8 cellular contexts compared by ENCODE assay signal in the genomic region with DNA sequence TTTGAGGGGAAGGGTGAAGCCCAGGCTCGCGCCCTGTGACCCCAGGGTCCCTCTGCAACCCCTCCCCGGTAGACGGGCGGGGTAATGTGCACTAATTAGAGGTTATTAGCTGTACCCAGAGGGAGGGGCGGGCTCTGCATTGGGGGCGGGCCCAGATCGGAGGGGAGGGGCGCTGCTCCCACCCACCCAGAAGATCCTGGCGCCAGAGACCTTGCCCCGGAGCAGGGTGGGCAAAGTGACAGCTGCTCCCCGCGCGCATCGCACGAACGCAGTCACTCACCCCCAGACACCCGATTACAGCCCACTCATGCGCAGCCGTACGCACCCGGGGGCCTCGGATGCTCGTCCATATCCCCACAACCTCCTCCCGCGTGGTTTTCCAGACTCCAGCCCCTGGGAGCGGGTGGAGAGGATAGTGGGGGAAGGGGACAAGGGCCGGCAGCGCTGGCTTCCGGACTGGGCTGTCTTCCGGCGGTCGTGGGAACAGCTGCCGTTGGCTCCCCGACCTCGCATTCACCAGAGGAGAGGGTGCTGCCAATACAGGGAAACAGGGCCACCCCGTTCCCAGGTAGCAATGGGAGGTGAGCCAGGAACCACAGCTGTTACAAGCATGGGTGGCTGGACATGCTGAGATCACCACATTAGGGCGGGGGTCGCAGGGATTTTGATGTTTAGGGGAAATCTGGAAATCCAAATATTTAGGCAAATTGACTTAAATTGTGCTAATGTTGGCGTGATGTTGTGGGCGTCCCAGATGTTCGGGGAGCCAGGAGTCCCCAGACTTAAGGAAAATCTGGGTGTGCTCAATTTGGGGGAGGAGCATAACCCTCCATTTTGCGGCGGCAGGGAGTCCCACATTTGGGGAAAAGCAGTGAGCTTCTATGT. TPM values are rescaled to one million over a fixed set of nuclear protein-coding genes. Genes with fewer than 3 reads are reported as not detected.
DNase-seq lines count a peak whose midpoint lies in the region; ATAC-seq and TF ChIP-seq lines count a peak whose summit lies in the region.

No MANE protein-coding gene starts in this region.

- peak overlapping the region; percentile 91 for H3K4me2 ChIP-seq in skeletal muscle satellite cell (ENCODE audit: low read length)

- peak overlapping the region; percentile 86 to 96 (median 91) for H3K27ac Mint-ChIP-seq in immature natural killer cell

- peak overlapping the region; percentile 54 to 80 (median 73) for H3K4me3 ChIP-seq in breast epithelium
- peak overlapping the region; percentile 84 for H3K4me3 ChIP-seq in skeletal muscle satellite cell (ENCODE audit: low read length)

- H3K27me3 Mint-ChIP-seq in immature natural killer cell (ENCODE audit: low read depth in 3 of 3): peaks cover 7 to 21% (median 17%) of the 10 kb centered on the region in 3 donors

- peak; percentile 87 for DNase-seq in DMS53 (lab: John Stamatoyannopoulos, UW)
- DNase-seq in HuH-7.5 (ENCODE audit: low spot score): peak; percentile 77
- DNase-seq in SHP77 (lab: John Stamatoyannopoulos, UW): peak; percentile 79 to 83
- peak; percentile 85 to 86 for DNase-seq in breast epithelium (ENCODE audit: low spot score in 2 of 2)
- peak; percentile 32 to 45 (median 39) for DNase-seq in immature natural killer cell
- no peak for DNase-seq in iPS-NIHi11 (ENCODE audit: low spot score)

- no peaks in the 10 kb centered on the region for H3K9me3 ChIP-seq in breast epithelium
- no peaks in the 10 kb centered on the region for H3K9me3 ChIP-seq in skeletal muscle satellite cell (replicated peaks; ENCODE audit: low read length)

- peak in 1 of 3 donors; percentile 11 for TF ChIP-seq CTCF in breast epithelium (IDR thresholded peaks at IDR 0.05)

- H3K9me3 Mint-ChIP-seq in immature natural killer cell: no peaks in the 10 kb centered on the region

- H3K9ac ChIP-seq in skeletal muscle satellite cell (ENCODE audit: low read depth, low read length): peak overlapping the region; percentile 86

- TF ChIP-seq POLR2A in breast epithelium (IDR thresholded peaks at IDR 0.05): no peak

- intact Hi-C loops in breast epithelium (cut with DNase I; ENCODE audit: low total_unique reads): no loop called here

- H3K4me3 Mint-ChIP-seq in immature natural killer cell: peak overlapping the region; percentile 77 to 88 (median 86)

- peak overlapping the region; percentile 97 to 98 for H3K27ac ChIP-seq in breast epithelium

- H3K36me3 ChIP-seq in breast epithelium (no peaks in the 10 kb centered on the region), skeletal muscle satellite cell (ENCODE audit: insufficient read depth, low read length) (no peaks in the 10 kb centered on the region)

- ATAC-seq in GM18511 (IDR thresholded peaks at IDR 0.05; ENCODE audit: unreplicated experiment): no peak

- H3K4me1 ChIP-seq in breast epithelium: peaks cover 0 to 8% of the 10 kb centered on the region in 2 donors
- H3K4me1 ChIP-seq in skeletal muscle satellite cell (ENCODE audit: control insufficient read depth, insufficient read depth, low read length): peaks cover 46% of the 10 kb centered on the region

- peaks cover 29 to 33% of the 10 kb centered on the region in 2 donors for H3K4me1 Mint-ChIP-seq in immature natural killer cell

- H3K27me3 ChIP-seq in breast epithelium: no peaks in the 10 kb centered on the region
- H3K27me3 ChIP-seq in skeletal muscle satellite cell (ENCODE audit: control insufficient read depth, insufficient read depth, low read length): no peaks in the 10 kb centered on the region

- no peaks in the 10 kb centered on the region for H3K36me3 Mint-ChIP-seq in immature natural killer cell

RNA-seq across cellular contexts. Expression of a gene that starts 2.9 kb away (rescaled TPM):
- total RNA-seq in breast epithelium: 100 to 1,000 TPM in 1 of 3 donors, 10 to 100 TPM in 2; 45.8 to 101 (median 98.6) TPM
- polyA plus RNA-seq in immature natural killer cell: 1 to 10 TPM in 2 of 3 donors, not detected in 1; 2.1 to 2.5 TPM
- total RNA-seq in skeletal muscle satellite cell (2012; rRNA removed): 9.1 and 12.2 TPM in 2 replicates

RNA-seq across cellular contexts. Expression of a gene that starts 13.0 kb away (rescaled TPM):
- total RNA-seq in breast epithelium: 100 to 1,000 TPM; 108 to 581 (median 320) TPM
- 100 to 1,000 TPM; 620 to 796 (median 697) TPM for polyA plus RNA-seq in immature natural killer cell
- 103 and 132 TPM in 2 replicates for total RNA-seq in skeletal muscle satellite cell (2012; rRNA removed)

RNA-seq across cellular contexts. Expression of a gene that starts 23.3 kb away (rescaled TPM):
- 100 to 1,000 TPM; 150 to 199 (median 199) TPM for total RNA-seq in breast epithelium
- polyA plus RNA-seq in immature natural killer cell: 100 to 1,000 TPM; 157 to 165 (median 159) TPM
- total RNA-seq in skeletal muscle satellite cell (2012; rRNA removed): 112 and 139 TPM in 2 replicates

RNA-seq across cellular contexts. Expression of a gene that starts 23.6 kb away (rescaled TPM):
- not detected for total RNA-seq in breast epithelium
- polyA plus RNA-seq in immature natural killer cell: 10 to 100 TPM in 1 of 3 donors, 1 to 10 TPM in 2; 3.0 to 11.0 (median 4.5) TPM
- total RNA-seq in skeletal muscle satellite cell (2012; rRNA removed): not detected in 2 replicates

RNA-seq across cellular contexts. Expression of a gene that starts 26.7 kb away (rescaled TPM):
- not detected for total RNA-seq in breast epithelium
- polyA plus RNA-seq in immature natural killer cell: not detected
- total RNA-seq in skeletal muscle satellite cell (2012; rRNA removed): under 0.01 TPM in 1 of 2 replicates, not detected in the other
